1 cellular context compared by ENCODE assay signal in the genomic region with DNA sequence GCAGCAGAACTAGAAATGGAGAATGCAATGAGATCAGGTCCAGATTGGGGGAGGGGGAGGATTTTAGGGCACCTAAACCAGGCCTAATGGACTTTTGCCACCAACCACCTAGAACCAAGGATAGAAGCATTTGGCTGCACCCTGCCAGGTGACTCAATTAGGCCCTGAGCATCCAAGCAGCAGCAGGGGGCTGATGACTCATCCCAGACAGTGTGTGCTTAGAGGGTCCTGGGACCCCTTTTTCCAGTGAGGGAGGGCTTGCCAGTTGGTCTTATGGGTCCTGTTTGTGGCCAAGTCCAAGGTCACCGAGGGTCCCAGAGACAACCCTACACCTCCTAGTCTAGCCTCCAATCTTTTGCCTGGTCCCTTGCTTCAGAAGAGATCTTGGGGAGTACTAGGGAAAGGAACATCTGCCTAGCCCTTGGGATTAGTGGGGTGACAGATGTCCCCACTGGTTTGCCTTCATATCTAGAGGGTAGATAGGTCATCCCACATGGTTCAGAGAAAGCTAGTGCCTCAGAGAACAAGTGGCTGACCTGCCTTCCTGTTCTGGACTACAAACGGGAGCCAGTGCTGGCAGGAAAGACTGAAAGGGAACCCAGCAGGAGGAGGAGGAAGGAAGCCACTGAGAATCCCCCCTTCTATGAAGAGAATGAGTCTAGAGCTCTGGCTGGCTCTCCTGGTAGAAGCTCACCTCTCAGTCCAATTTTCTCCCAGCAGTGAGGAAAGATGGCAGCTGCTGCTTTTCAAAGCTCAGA.
TF ChIP-seq lines count a peak whose summit lies in the region.

No MANE protein-coding gene starts in this region.

TF ChIP-seq in IMR-90, 13 proteins besides CTCF, POLR2A, EP300 and RAD21:
- no peak for TF ChIP-seq CHD1 (IDR thresholded peaks at IDR 0.05; ENCODE audit: low read depth, low read length)
- TF ChIP-seq SMC3 (IDR thresholded peaks at IDR 0.05; ENCODE audit: low read depth, low read length): no peak
- TF ChIP-seq, protein P1, sequence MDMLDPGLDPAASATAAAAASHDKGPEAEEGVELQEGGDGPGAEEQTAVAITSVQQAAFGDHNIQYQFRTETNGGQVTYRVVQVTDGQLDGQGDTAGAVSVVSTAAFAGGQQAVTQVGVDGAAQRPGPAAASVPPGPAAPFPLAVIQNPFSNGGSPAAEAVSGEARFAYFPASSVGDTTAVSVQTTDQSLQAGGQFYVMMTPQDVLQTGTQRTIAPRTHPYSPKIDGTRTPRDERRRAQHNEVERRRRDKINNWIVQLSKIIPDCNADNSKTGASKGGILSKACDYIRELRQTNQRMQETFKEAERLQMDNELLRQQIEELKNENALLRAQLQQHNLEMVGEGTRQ (IDR thresholded peaks at IDR 0.05; ENCODE audit: low read depth, low read length): no peak
- TF ChIP-seq RCOR1 (IDR thresholded peaks at IDR 0.05; ENCODE audit: insufficient replicate concordance, low read length): no peak
- TF ChIP-seq RFX5 (IDR thresholded peaks at IDR 0.05; ENCODE audit: low read depth, low read length): no peak
- no peak for TF ChIP-seq BHLHE40 (IDR thresholded peaks at IDR 0.05; ENCODE audit: low read depth, low read length)
- TF ChIP-seq MAFK (IDR thresholded peaks at IDR 0.05; ENCODE audit: low read depth, low read length): no peak
- no peak for TF ChIP-seq MXI1 (IDR thresholded peaks at IDR 0.05; ENCODE audit: borderline replicate concordance, low read depth, low read length)
